ENCODE assay signal across 1 cellular context in genomic region chr1:235093685-235094592, GRCh38.
A peak's percentile ranks its signal among the peaks of the same experiment; 100 is the strongest.
TF ChIP-seq lines count a peak whose summit lies in the region.

No MANE protein-coding gene starts in this region.

TF ChIP-seq in HEK293, 187 proteins besides CTCF, POLR2A, EP300 and RAD21 (continued from another document):
- TF ChIP-seq ZBTB6 (tag by site-specific recombination; IDR thresholded peaks at IDR 0.05): no peak
- 0 out of 2 replicates have a peak, but pooled peaks have one; percentile 8 for TF ChIP-seq ZNF280D (tag by site-specific recombination; IDR thresholded peaks at IDR 0.05)
- TF ChIP-seq ZBTB7A (tag by site-specific recombination; IDR thresholded peaks at IDR 0.05; ENCODE audit: low read depth): no peak
- TF ChIP-seq ZFP41 (tag by site-specific recombination; IDR thresholded peaks at IDR 0.05; ENCODE audit: borderline replicate concordance): no peak
- peak; percentile 36; the same call in 1 of the 2 replicates for TF ChIP-seq ZNF596 (tag by site-specific recombination; IDR thresholded peaks at IDR 0.05)
- no peak for TF ChIP-seq HOXA7 (CRISPR knock-in tag; IDR thresholded peaks at IDR 0.05; ENCODE audit: borderline replicate concordance)
- no peak for TF ChIP-seq RBAK (tag by site-specific recombination; IDR thresholded peaks at IDR 0.05)
- TF ChIP-seq ZNF555 (tag by site-specific recombination; conservative IDR thresholded peaks at IDR 0.05): no peak
- 0 out of 2 replicates have a peak, but pooled peaks have one; percentile 24 for TF ChIP-seq ZNF24 (tag by site-specific recombination; IDR thresholded peaks at IDR 0.05)
- peak; percentile 23; the same call in 1 of the 2 replicates for TF ChIP-seq ZNF664 (tag by site-specific recombination; IDR thresholded peaks at IDR 0.05)
- no peak for TF ChIP-seq SP2 (tag by site-specific recombination; IDR thresholded peaks at IDR 0.05)
- no peak for TF ChIP-seq BCL11B (tag by site-specific recombination; IDR thresholded peaks at IDR 0.05; ENCODE audit: low read depth)
- TF ChIP-seq ZNF324 (tag by site-specific recombination; IDR thresholded peaks at IDR 0.05): no peak
